1 cellular context compared by ENCODE assay signal in the genomic region with DNA sequence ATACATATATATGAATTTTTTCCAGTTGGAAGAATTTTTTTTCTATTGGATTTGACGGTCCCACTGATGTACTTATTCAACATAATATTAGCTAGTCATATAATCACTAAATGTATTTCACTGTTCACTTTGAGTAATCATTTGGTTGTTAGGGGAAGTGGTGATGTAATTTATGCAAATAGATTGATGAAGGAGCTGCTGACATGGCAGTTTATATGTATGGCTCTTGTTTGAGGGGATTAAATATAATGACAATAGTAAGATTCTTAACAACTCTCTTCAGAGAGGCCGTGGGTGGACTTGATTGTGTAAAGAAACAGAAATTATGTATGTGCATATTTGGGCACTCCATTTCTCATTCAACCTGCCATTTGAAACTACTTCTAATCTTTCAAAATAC.
TF ChIP-seq lines count a peak whose summit lies in the region.

No MANE protein-coding gene starts in this region.

TF ChIP-seq in GM23338, 12 proteins besides CTCF, POLR2A, EP300 and RAD21 (continued from another document):
- TF ChIP-seq ZNF462 (CRISPR knock-in tag; IDR thresholded peaks at IDR 0.05) = no peak
- TF ChIP-seq NANOG (IDR thresholded peaks at IDR 0.05; ENCODE audit: borderline replicate concordance) = no peak
- no peak for TF ChIP-seq STAT1 (IDR thresholded peaks at IDR 0.05; ENCODE audit: unreplicated experiment)
- no peak for TF ChIP-seq POLR2AphosphoS5 (IDR thresholded peaks at IDR 0.05; ENCODE audit: low read depth)
- TF ChIP-seq EZH2 (IDR thresholded peaks at IDR 0.05; ENCODE audit: low read depth, unreplicated experiment) = no peak
- no peak for TF ChIP-seq EZH2phosphoT487 (IDR thresholded peaks at IDR 0.05; ENCODE audit: unreplicated experiment)
- TF ChIP-seq, protein P1, sequence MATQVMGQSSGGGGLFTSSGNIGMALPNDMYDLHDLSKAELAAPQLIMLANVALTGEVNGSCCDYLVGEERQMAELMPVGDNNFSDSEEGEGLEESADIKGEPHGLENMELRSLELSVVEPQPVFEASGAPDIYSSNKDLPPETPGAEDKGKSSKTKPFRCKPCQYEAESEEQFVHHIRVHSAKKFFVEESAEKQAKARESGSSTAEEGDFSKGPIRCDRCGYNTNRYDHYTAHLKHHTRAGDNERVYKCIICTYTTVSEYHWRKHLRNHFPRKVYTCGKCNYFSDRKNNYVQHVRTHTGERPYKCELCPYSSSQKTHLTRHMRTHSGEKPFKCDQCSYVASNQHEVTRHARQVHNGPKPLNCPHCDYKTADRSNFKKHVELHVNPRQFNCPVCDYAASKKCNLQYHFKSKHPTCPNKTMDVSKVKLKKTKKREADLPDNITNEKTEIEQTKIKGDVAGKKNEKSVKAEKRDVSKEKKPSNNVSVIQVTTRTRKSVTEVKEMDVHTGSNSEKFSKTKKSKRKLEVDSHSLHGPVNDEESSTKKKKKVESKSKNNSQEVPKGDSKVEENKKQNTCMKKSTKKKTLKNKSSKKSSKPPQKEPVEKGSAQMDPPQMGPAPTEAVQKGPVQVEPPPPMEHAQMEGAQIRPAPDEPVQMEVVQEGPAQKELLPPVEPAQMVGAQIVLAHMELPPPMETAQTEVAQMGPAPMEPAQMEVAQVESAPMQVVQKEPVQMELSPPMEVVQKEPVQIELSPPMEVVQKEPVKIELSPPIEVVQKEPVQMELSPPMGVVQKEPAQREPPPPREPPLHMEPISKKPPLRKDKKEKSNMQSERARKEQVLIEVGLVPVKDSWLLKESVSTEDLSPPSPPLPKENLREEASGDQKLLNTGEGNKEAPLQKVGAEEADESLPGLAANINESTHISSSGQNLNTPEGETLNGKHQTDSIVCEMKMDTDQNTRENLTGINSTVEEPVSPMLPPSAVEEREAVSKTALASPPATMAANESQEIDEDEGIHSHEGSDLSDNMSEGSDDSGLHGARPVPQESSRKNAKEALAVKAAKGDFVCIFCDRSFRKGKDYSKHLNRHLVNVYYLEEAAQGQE (IDR thresholded peaks at IDR 0.05; ENCODE audit: unreplicated experiment) = no peak
- TF ChIP-seq ETS1 (IDR thresholded peaks at IDR 0.05) = no peak
- TF ChIP-seq ZNF114 (CRISPR knock-in tag; IDR thresholded peaks at IDR 0.05) = no peak
